Comparison of ENCODE assay signal across 8 cellular contexts in the genomic region with DNA sequence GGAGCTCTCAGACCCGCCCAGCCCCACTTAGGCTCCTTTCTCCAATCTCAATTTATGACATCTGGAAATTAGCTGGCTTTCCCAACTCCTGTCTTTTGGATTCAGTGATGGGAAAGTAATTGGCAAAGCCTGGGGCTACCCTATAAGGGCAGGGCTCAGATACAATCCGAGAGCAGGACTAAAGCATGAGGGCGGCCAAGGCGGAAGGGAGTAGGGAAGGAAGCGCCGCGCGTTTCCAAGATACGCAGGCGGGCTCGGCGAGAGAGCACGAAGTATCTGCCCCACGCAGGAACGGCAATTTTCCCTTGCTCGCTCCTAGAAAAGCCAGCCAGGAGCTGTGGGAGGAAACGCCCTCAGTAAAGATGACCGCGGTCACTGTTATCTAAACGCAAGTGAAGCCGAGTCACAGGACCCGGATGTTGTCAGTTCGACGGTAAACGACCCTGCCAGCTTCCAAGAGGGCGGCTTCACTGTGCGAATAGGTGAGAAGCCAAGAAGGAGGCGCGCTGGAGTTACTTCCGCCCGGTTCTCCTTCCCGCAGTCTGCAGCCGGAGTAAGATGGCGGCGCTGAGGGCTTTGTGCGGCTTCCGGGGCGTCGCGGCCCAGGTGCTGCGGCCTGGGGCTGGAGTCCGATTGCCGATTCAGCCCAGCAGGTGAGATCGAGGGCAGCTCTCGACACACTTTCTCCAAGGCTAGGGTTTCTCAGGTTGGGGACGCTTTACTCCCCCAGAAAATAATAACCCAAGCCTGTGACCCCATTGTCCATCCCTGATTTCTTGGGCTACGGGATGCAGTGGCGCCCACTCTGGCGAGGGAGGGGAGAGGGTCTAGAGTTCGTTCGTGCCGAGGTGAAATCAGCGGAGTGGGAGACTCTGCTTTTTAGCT. TPM values are rescaled to one million over a fixed set of nuclear protein-coding genes. Genes with fewer than 3 reads are reported as not detected.
DNase-seq lines count a peak whose midpoint lies in the region; ATAC-seq and TF ChIP-seq lines count a peak whose summit lies in the region.

NDUFS2 (plus strand) TSS at position 540 of the 885 bp plus-strand sequence; CDS start at position 559, 19 bp downstream.

- intact Hi-C loops in mammary epithelial cell (cut with micrococcal nuclease), result loop anchor here (1.0 kb wide), 1 partner anchor 36 kb away; the partner anchor contains the start of gene PPOX

- H3K4me3 ChIP-seq in WERI-Rb-1 (ENCODE audit: low read depth, low read length) (peak within 1 kb of the TSS; percentile 79), mammary epithelial cell (replicated peaks in 1 of 3; ENCODE audit: insufficient read depth in 1 of 3, low read depth in 2 of 3, low read length in 3 of 3) (peak within 1 kb of the TSS; percentile 71 to 89 (median 81)), iPS-20b (ENCODE audit: low read length) (peak within 1 kb of the TSS; percentile 80), skin epidermis (peak within 1 kb of the TSS; percentile 57 to 87 (median 76))

- TF ChIP-seq CTCF in WERI-Rb-1 (IDR thresholded peaks at IDR 0.05; ENCODE audit: low read depth, low read length) (peak; percentile 63; the same call in 1 of the 2 replicates), mammary epithelial cell (conservative IDR thresholded peaks at IDR 0.05 in 1 of 2, IDR thresholded peaks at IDR 0.05 in 1 of 2; ENCODE audit: extremely low read depth in 1 of 2, insufficient read depth in 1 of 2, low read depth in 1 of 2, low read length in 2 of 2) (peak in 1 of 2 donors; percentile 20)

- peak within 1 kb of the TSS; percentile 78 for H2AFZ ChIP-seq in mammary epithelial cell (ENCODE audit: low read depth, low read length)

- in situ Hi-C loops in mammary epithelial cell (cut with MboI; ENCODE audit: low sequenced_read_pairs in 2 of 2), result no loop called here

- H3K27ac ChIP-seq in WERI-Rb-1 (peak within 1 kb of the TSS; percentile 87), mammary epithelial cell (ENCODE audit: insufficient read depth, low read depth, low read length) (peak within 1 kb of the TSS; percentile 74), iPS-20b (ENCODE audit: low read length) (peak within 1 kb of the TSS; percentile 86), skin epidermis (peak within 1 kb of the TSS; percentile 75 to 98 (median 94))

- H4K20me1 ChIP-seq in mammary epithelial cell (ENCODE audit: insufficient read depth, low read length), result no peaks in the 10 kb centered on the region

- H3K4me2 ChIP-seq in mammary epithelial cell (ENCODE audit: insufficient read depth, low read depth, low read length), result peak within 1 kb of the TSS; percentile 94

- H3K27me3 ChIP-seq in WERI-Rb-1 (ENCODE audit: insufficient read depth, low read depth, severe bottlenecking) (no peaks in the 10 kb centered on the region), mammary epithelial cell (ENCODE audit: insufficient read depth, low read length) (no peaks in the 10 kb centered on the region), iPS-20b (ENCODE audit: insufficient read depth, low read length) (no peaks in the 10 kb centered on the region)

- dilution Hi-C loops in mammary epithelial cell (cut with HindIII; ENCODE audit: low sequenced_read_pairs), result loop anchor here (10.0 to 25.0 kb wide), 2 partner anchors 57 to 185 kb away; no protein-coding TSS in a partner anchor

- CTCF ChIA-PET in mammary epithelial cell (lab: Charles Lee; ENCODE audit: low non-redundant PET), result interaction anchor here (0.5 to 1.4 kb wide), 3 partner anchors 24 to 113 kb away, joined by 3 to 22 read pairs (median 6); partner anchors contain the start of genes NECTIN4 and TOMM40L

- H3K79me2 ChIP-seq in mammary epithelial cell (ENCODE audit: insufficient read depth, low read length), result peaks cover 30% of the 10 kb centered on the region

- TSS peak; percentile 86 for BruUV-seq in mammary epithelial cell (replicated peaks; lab: Mats Ljungman, UMichigan)

- H3K36me3 ChIP-seq in WERI-Rb-1 (peaks cover 26% of the 10 kb centered on the region), mammary epithelial cell (ENCODE audit: insufficient read depth, low read length) (peaks cover 6% of the 10 kb centered on the region), iPS-20b (ENCODE audit: insufficient read depth, low read depth, low read length) (peaks cover 38% of the 10 kb centered on the region)

- H3K9me3 ChIP-seq in WERI-Rb-1 (ENCODE audit: severe bottlenecking) (no peaks in the 10 kb centered on the region), mammary epithelial cell (replicated peaks; ENCODE audit: insufficient read depth, low read length) (no peaks in the 10 kb centered on the region), iPS-20b (ENCODE audit: insufficient read depth, low read depth, low read length) (no peaks in the 10 kb centered on the region)

- 2% methylated on average over 47 of the region's 53 CpGs for WGBS in mammary epithelial cell (ENCODE audit: low coverage, missing lambda C conversion rate)

- DNase-seq in AG08396 (ENCODE audit: low spot score), result peak; percentile 92
- peak; percentile 99 for DNase-seq in NCI-H2227 (lab: John Stamatoyannopoulos, UW; ENCODE audit: unreplicated experiment)
- peak; percentile 100 for DNase-seq in WERI-Rb-1
- DNase-seq in mammary epithelial cell, result peak; percentile 97

- peak; percentile 96 for ATAC-seq in GM18907 (IDR thresholded peaks at IDR 0.05; ENCODE audit: unreplicated experiment)
- ATAC-seq in HG03159 (IDR thresholded peaks at IDR 0.05; ENCODE audit: unreplicated experiment), result peak; percentile 94

- H3K9ac ChIP-seq in mammary epithelial cell (ENCODE audit: insufficient read depth, low read length), result peak within 1 kb of the TSS; percentile 87
- peak within 1 kb of the TSS; percentile 96 for H3K9ac ChIP-seq in iPS-20b (ENCODE audit: low read depth, low read length)

- H3K4me1 ChIP-seq in mammary epithelial cell (ENCODE audit: insufficient read depth, low read length), result peaks cover 42% of the 10 kb centered on the region
- peaks cover 41% of the 10 kb centered on the region for H3K4me1 ChIP-seq in iPS-20b (ENCODE audit: insufficient read depth, low read length)

RNA-seq across cellular contexts. Expression of gene NDUFS2, which starts in this region (rescaled TPM):
- total RNA-seq in mammary epithelial cell, result 10 to 100 TPM; 69.3 to 82.6 TPM
- 112 TPM for polyA plus RNA-seq in mammary epithelial cell
- polyA minus RNA-seq in mammary epithelial cell, result 117 TPM

Comparison
In these comparisons a context has a peak if more than half of its experiments do, and no peak if none do; other contexts are left out.
1. Peak in every context shown above with its lines: DNase-seq, ATAC-seq, H3K4me3 ChIP-seq and H3K27ac ChIP-seq.